In the genomic region with DNA sequence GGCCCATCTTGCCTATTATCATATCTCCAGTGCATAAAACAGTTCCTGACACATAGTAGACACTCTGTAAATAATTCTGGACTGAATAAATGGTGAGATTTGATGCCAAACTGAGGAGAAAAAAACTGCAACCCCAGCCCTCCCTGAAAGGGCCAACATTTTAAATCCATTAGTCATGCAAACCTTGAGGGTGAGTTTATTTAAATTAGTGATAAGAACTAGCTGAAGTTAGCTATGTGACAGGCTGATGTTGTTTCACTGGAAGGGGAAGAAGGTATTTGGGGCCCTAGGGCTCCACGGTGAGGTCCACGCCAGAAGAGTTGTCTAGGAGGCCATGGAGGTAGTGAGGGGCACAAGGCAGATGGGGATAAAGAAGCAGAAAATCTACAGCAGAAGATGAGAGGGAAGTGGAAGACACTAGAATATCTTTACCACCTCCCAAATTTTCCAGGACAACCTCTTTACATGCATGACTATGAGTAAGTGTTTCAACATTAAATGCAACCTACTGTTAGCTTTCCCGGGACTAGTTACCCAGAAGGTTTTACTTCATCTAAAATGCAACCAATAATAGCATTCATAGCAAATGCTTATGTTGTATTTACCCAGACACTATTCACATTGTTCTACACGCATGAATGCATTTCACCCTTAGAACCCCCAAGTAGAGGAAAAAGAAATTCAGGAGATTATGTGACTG, we compare ENCODE assay signal across 13 cellular contexts.
DNase-seq lines count a peak whose midpoint lies in the region; ATAC-seq and TF ChIP-seq lines count a peak whose summit lies in the region.
"Had no signal": no experiment of that assay in that cellular context is flagged by ENCODE, and none has a peak within 500 bp of the region (broad histone marks: within the 10 kb centered on the region; RNA-seq: fewer than 3 reads in every experiment).

No MANE protein-coding gene starts in this region.

- DNase-seq in AG09319 (ENCODE audit: extremely low read depth, low read depth) (peak; percentile 11), HT1080 (ENCODE audit: low read depth) (peak; percentile 53), body of pancreas (no peak), right lobe of liver (no peak), D341Med (ENCODE audit: low spot score) (no peak), OCI-LY7 (ENCODE audit: low spot score) (no peak), NCI-H69 (lab: John Stamatoyannopoulos, UW) (no peak), anterior cingulate cortex (lab: John Stamatoyannopoulos, UW) (no peak)
- DNase-seq: H9; KBM-7; naive thymus-derived CD4-positive, alpha-beta T cell; NCI-H2171 treated with DMSO at 0.1 percent for 48 hours; stimulated activated CD4-positive, alpha-beta T cell treated with anti-CD3 and anti-CD28 coated beads, Interleukin-12 subunit alpha, Interleukin-12 subunit beta, amount 100 ng/mL, for 4 hours had no signal

- peaks cover 7% of the 10 kb centered on the region for H3K4me1 ChIP-seq in body of pancreas
- H3K4me1 ChIP-seq in right lobe of liver = peaks cover 0 to 20% (median 5%) of the 10 kb centered on the region in 4 donors
- H3K4me1 ChIP-seq in OCI-LY7 (ENCODE audit: insufficient read depth, low read length, poor library complexity, severe bottlenecking) = no peaks in the 10 kb centered on the region

- H4K20me1 ChIP-seq in OCI-LY7 (ENCODE audit: insufficient read depth, low read length) = no peaks in the 10 kb centered on the region

- BruUV-seq in OCI-LY7 (replicated peaks; lab: Mats Ljungman, UMichigan) = no TSS peak

- POLR2A ChIA-PET in OCI-LY7 (lab: Charles Lee) = no interaction called here

- H3K27me3 ChIP-seq in body of pancreas (no peaks in the 10 kb centered on the region), right lobe of liver (no peaks in the 10 kb centered on the region)

- H3K4me3 ChIP-seq in body of pancreas (no peak overlapping the region), right lobe of liver (no peak overlapping the region), OCI-LY7 (ENCODE audit: low read depth, low read length, poor library complexity, severe bottlenecking) (no peak overlapping the region)

- no peak overlapping the region for H2AFZ ChIP-seq in OCI-LY7 (ENCODE audit: low read length)

- H3K27ac ChIP-seq in body of pancreas = no peak overlapping the region
- H3K27ac ChIP-seq in right lobe of liver = peak overlapping the region in 2 of 3 donors; percentile 45 to 72
- H3K27ac ChIP-seq in OCI-LY7 (ENCODE audit: low read depth, low read length, poor library complexity, severe bottlenecking) = no peak overlapping the region

- no peaks in the 10 kb centered on the region for H3K9me2 ChIP-seq in OCI-LY7 (ENCODE audit: insufficient read depth, low read length)

- TF ChIP-seq CTCF in AG09319 (IDR thresholded peaks at IDR 0.05; ENCODE audit: low read depth, low read length) (no peak), body of pancreas (IDR thresholded peaks at IDR 0.05) (no peak), right lobe of liver (IDR thresholded peaks at IDR 0.05) (no peak), OCI-LY7 (conservative IDR thresholded peaks at IDR 0.05; ENCODE audit: low read length) (no peak)

- TF ChIP-seq POLR2A in body of pancreas (IDR thresholded peaks at IDR 0.05) (no peak), right lobe of liver (IDR thresholded peaks at IDR 0.05) (no peak)

- H3K79me2 ChIP-seq in OCI-LY7 (ENCODE audit: insufficient read depth, low read depth, low read length) = no peaks in the 10 kb centered on the region

- no peaks in the 10 kb centered on the region for H3K36me3 ChIP-seq in body of pancreas (replicated peaks in 1 of 2; ENCODE audit: insufficient read depth in 1 of 2, low read depth in 2 of 2)
- no peaks in the 10 kb centered on the region for H3K36me3 ChIP-seq in right lobe of liver
- no peaks in the 10 kb centered on the region for H3K36me3 ChIP-seq in OCI-LY7 (ENCODE audit: insufficient read depth, low read length)

- CTCF ChIA-PET in OCI-LY7 (lab: Charles Lee; ENCODE audit: unreplicated experiment) = interaction anchor here (0.6 kb wide), 1 partner anchor 79 kb away, joined by 3 read pairs; no protein-coding TSS in a partner anchor

- no peak overlapping the region for H3K4me2 ChIP-seq in OCI-LY7 (ENCODE audit: low read length)

- intact Hi-C loops in body of pancreas (cut with DNase I) = no loop called here
- intact Hi-C loops in right lobe of liver (cut with DNase I) = loop anchor here in 1 of 2 donors (10.0 kb wide), 1 partner anchor 441 kb away; no protein-coding TSS in a partner anchor
- intact Hi-C loops in OCI-LY7 (cut with micrococcal nuclease; ENCODE audit: unreplicated experiment) = no loop called here

- ATAC-seq in body of pancreas (peak; percentile 52), right lobe of liver (peak in 1 of 4 donors; percentile 62)
- ATAC-seq: naive thymus-derived CD4-positive, alpha-beta T cell had no signal

- H3K9me3 ChIP-seq in body of pancreas (no peaks in the 10 kb centered on the region), right lobe of liver (no peaks in the 10 kb centered on the region), OCI-LY7 (ENCODE audit: low read length) (no peaks in the 10 kb centered on the region)

- WGBS in body of pancreas, 2 donors = 81 to 84% methylated on average over 4 of the region's 4 CpGs
- 82% methylated on average over 4 of the region's 4 CpGs for WGBS in right lobe of liver (ENCODE audit: insufficient coverage, low coverage, low lambda C conversion rate, missing lambda C conversion rate)

Comparison
In these comparisons a context has a peak if more than half of its experiments do, and no peak if none do; other contexts are left out.
1. DNase-seq: peak in AG09319 (single experiment) and HT1080 (single experiment); none in body of pancreas (0 of 4), right lobe of liver (0 of 3), D341Med (single experiment), OCI-LY7 (single experiment), NCI-H69 (single experiment) and anterior cingulate cortex (0 of 58).
2. H3K27ac ChIP-seq: peak in right lobe of liver (2 of 3); none in body of pancreas (0 of 4) and OCI-LY7 (single experiment).